ENCODE assay signal across 11 cellular contexts in the genomic region with DNA sequence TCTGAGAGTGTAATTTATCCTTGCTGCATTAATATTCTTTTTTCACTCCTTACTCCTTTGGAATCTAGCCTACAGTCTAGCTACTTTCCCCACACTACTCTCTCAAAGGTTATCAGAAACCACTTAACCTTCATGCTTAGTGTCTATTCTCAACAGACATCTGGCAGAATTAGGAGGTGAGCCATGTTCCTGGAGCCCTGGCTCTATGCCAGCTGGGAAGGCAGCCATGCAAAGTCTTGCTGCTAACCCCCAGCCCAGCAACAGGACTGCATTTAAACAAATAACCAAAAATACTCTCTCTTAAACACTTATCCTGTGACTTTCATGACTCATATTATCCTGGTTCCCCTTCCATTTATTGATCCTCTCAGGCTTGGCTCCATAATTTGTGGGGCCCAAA.
DNase-seq lines count a peak whose midpoint lies in the region; ATAC-seq and TF ChIP-seq lines count a peak whose summit lies in the region.
"Had no signal": no experiment of that assay in that cellular context is flagged by ENCODE, and none has a peak within 500 bp of the region (broad histone marks: within the 10 kb centered on the region; RNA-seq: fewer than 3 reads in every experiment).

No MANE protein-coding gene starts in this region.

- no peak overlapping the region for H3K4me3 ChIP-seq in cardiac fibroblast (replicated peaks in 1 of 2; ENCODE audit: low read depth in 2 of 2, low read length in 2 of 2)

- ATAC-seq in HG03108 (IDR thresholded peaks at IDR 0.05; ENCODE audit: unreplicated experiment), result no peak
- ATAC-seq: activated T-helper 17 cell treated with anti-CD3 and anti-CD28 coated beads, Interleukin-2, amount 50 U/mL, for 72 hours; natural killer cell treated with Interleukin-12 subunit alpha and Interleukin-12 subunit beta and Interleukin-15 and Interleukin-18, amount 100 ng/mL, for 72 hours had no signal

- no peak for TF ChIP-seq CTCF in cardiac fibroblast (IDR thresholded peaks at IDR 0.05; ENCODE audit: low read depth, low read length)

- DNase-seq in NCI-H1417 (lab: John Stamatoyannopoulos, UW) (peak; percentile 15 to 30 (median 29)), NCI-H1417 treated with DMSO at 0.1 percent for 48 hours (lab: John Stamatoyannopoulos, UW) (no peak), NCI-H2227 treated with DMSO at 0.1 percent for 48 hours (lab: John Stamatoyannopoulos, UW) (peak; percentile 40), cardiac fibroblast (ENCODE audit: low read depth in 2 of 2) (peak; percentile 45 to 90), non-pigmented ciliary epithelial cell (ENCODE audit: low read depth) (peak; percentile 13), HEK293T (ENCODE audit: extremely low spot score) (no peak)
- no peak for DNase-seq in activated CD4-positive, CD25-positive, alpha-beta regulatory T cell treated with anti-CD3 and anti-CD28 coated beads, Interleukin-2, amount 50 U/mL, for 72 hours
- DNase-seq: NCI-H774 had no signal

- POLR2A ChIA-PET in HEK293T (lab: Yijun Ruan, JAX), result no interaction called here

- CTCF ChIA-PET in HEK293T (lab: Yijun Ruan, JAX), result no interaction called here

TF ChIP-seq in HEK293T, 16 proteins besides CTCF, POLR2A, EP300 and RAD21:
- TF ChIP-seq TARDBP (IDR thresholded peaks at IDR 0.05) (no peak), L3MBTL2 (conservative IDR thresholded peaks at IDR 0.05) (no peak), ARNT (IDR thresholded peaks at IDR 0.05) (no peak), LEF1 (IDR thresholded peaks at IDR 0.05; ENCODE audit: borderline replicate concordance) (no peak), FOXA1 (IDR thresholded peaks at IDR 0.05) (no peak), NFRKB (IDR thresholded peaks at IDR 0.05) (no peak), CTBP1 (IDR thresholded peaks at IDR 0.05; ENCODE audit: borderline replicate concordance) (no peak), SP1 (IDR thresholded peaks at IDR 0.05) (no peak), BHLHE40 (IDR thresholded peaks at IDR 0.05; ENCODE audit: borderline replicate concordance) (no peak), SUZ12 (IDR thresholded peaks at IDR 0.05) (no peak), ZNF384 (IDR thresholded peaks at IDR 0.05) (no peak), FOXK2 (IDR thresholded peaks at IDR 0.05) (no peak), FOXM1 (IDR thresholded peaks at IDR 0.05; ENCODE audit: borderline replicate concordance) (no peak)
- TF ChIP-seq, protein P1, sequence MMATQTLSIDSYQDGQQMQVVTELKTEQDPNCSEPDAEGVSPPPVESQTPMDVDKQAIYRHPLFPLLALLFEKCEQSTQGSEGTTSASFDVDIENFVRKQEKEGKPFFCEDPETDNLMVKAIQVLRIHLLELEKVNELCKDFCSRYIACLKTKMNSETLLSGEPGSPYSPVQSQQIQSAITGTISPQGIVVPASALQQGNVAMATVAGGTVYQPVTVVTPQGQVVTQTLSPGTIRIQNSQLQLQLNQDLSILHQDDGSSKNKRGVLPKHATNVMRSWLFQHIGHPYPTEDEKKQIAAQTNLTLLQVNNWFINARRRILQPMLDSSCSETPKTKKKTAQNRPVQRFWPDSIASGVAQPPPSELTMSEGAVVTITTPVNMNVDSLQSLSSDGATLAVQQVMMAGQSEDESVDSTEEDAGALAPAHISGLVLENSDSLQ (IDR thresholded peaks at IDR 0.05), result no peak

Comparison
In these comparisons a context has a peak if more than half of its experiments do, and no peak if none do; other contexts are left out.
1. DNase-seq: peak in NCI-H1417 (3 of 3), NCI-H2227 treated with DMSO at 0.1 percent for 48 hours (single experiment), cardiac fibroblast (2 of 2) and non-pigmented ciliary epithelial cell (single experiment); none in NCI-H1417 treated with DMSO at 0.1 percent for 48 hours (single experiment), HEK293T (single experiment) and activated CD4-positive, CD25-positive, alpha-beta regulatory T cell treated with anti-CD3 and anti-CD28 coated beads, Interleukin-2, amount 50 U/mL, for 72 hours (single experiment).